In the genomic region with DNA sequence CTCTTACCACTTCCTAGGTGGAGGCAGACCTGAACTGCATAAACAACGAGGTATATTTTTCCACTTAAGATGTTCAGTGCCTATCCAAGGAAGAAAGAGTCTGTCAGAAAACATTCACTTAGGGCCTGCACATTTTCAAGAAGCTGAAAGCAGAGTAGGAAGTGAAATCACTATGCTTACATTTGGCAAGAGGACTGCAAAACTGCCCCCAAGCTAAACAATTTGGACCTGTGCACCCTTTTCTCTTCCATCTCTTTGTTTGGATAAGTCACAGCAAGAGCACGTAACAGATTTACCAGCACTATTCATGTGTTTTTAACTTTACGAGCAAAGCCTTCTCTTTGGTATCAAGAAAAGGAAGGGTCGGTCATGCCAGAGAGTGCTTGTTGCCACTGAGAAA, we compare ENCODE assay signal across 18 cellular contexts. TPM values are rescaled to one million over a fixed set of nuclear protein-coding genes. Genes with fewer than 3 reads are reported as not detected.
DNase-seq lines count a peak whose midpoint lies in the region; ATAC-seq, FAIRE-seq and TF ChIP-seq lines count a peak whose summit lies in the region.
"Had no signal": no experiment of that assay in that cellular context is flagged by ENCODE, and none has a peak within 500 bp of the region (broad histone marks: within the 10 kb centered on the region; RNA-seq: fewer than 3 reads in every experiment).

No MANE protein-coding gene starts in this region.

- ATAC-seq in HG02623 (IDR thresholded peaks at IDR 0.05; ENCODE audit: unreplicated experiment) (peak; percentile 13), GM18517 (IDR thresholded peaks at IDR 0.05; ENCODE audit: unreplicated experiment) (no peak)
- ATAC-seq: left ventricle myocardium superior had no signal

- H4K20me1 ChIP-seq in Karpas-422 (ENCODE audit: insufficient read depth, low read depth, low read length): no peaks in the 10 kb centered on the region

- H3K9ac ChIP-seq in Karpas-422 (ENCODE audit: low read length): no peak overlapping the region

- no peaks in the 10 kb centered on the region for H3K79me2 ChIP-seq in Karpas-422 (ENCODE audit: low read length)

- peak; percentile 38 for FAIRE-seq in GM18507 (lab: Jason Lieb, UNC)
- FAIRE-seq: TTC549 had no signal

- DNase-seq in GM18507 (ENCODE audit: extremely low spot score, insufficient read length, low read depth) (no peak), NOMO-1 treated with DMSO at 0.1 percent for 48 hours (lab: John Stamatoyannopoulos, UW; ENCODE audit: unreplicated experiment) (peak; percentile 58), prostate gland (ENCODE audit: low spot score) (peak; percentile 43), SIG-M5 treated with dmso at 0.1 percent for 504 hours (lab: John Stamatoyannopoulos, UW; ENCODE audit: unreplicated experiment) (no peak), Karpas-422 (no peak)
- DNase-seq in activated effector memory CD4-positive, alpha-beta T cell treated with anti-CD3 and anti-CD28 coated beads, Interleukin-2, amount 50 U/mL, for 16 hours: no peak
- DNase-seq: activated T-cell treated with anti-CD3 and anti-CD28 coated beads, Interleukin-2, amount 50 U/mL, for 4 hours; brain microvascular endothelial cell; CD8-positive, alpha-beta memory T cell; hippocampal formation; IMR-90; left ventricle myocardium superior; NCI-H2107; occipital lobe; RPMI8226 had no signal

- TF ChIP-seq CTCF in prostate gland (IDR thresholded peaks at IDR 0.05): no peak

- intact Hi-C loops in prostate gland (cut with DNase I): no loop called here

- H3K27ac ChIP-seq in prostate gland: no peak overlapping the region
- no peak overlapping the region for H3K27ac ChIP-seq in Karpas-422 (ENCODE audit: low read length)
- H3K27ac ChIP-seq: brain microvascular endothelial cell had no signal

- no peaks in the 10 kb centered on the region for H3K9me2 ChIP-seq in Karpas-422 (replicated peaks; ENCODE audit: insufficient read depth, low read length)

- no peak for TF ChIP-seq POLR2A in prostate gland (IDR thresholded peaks at IDR 0.05)

- no peak overlapping the region for H3K4me3 ChIP-seq in prostate gland
- H3K4me3 ChIP-seq in Karpas-422 (ENCODE audit: low read length): no peak overlapping the region

- no peak overlapping the region for H2AFZ ChIP-seq in Karpas-422 (ENCODE audit: low read length)

- H3K9me3 ChIP-seq in prostate gland: no peaks in the 10 kb centered on the region
- H3K9me3 ChIP-seq in Karpas-422 (ENCODE audit: low read length): no peaks in the 10 kb centered on the region

- no peaks in the 10 kb centered on the region for H3K36me3 ChIP-seq in prostate gland
- no peaks in the 10 kb centered on the region for H3K36me3 ChIP-seq in Karpas-422 (ENCODE audit: insufficient read depth, low read length)
- H3K36me3 ChIP-seq: brain microvascular endothelial cell had no signal

- H3K4me2 ChIP-seq in Karpas-422 (ENCODE audit: low read depth, low read length, poor library complexity, severe bottlenecking): no peak overlapping the region

- WGBS in prostate gland: 17% methylated on average over 4 of the region's 4 CpGs

- H3K4me1 ChIP-seq in prostate gland (replicated peaks): no peaks in the 10 kb centered on the region
- peaks cover 34% of the 10 kb centered on the region for H3K4me1 ChIP-seq in Karpas-422 (ENCODE audit: low read length)

- H3K27me3 ChIP-seq in prostate gland (replicated peaks; ENCODE audit: insufficient read depth) (no peaks in the 10 kb centered on the region), Karpas-422 (ENCODE audit: low read length) (no peaks in the 10 kb centered on the region)
- H3K27me3 ChIP-seq: brain microvascular endothelial cell had no signal

RNA-seq across cellular contexts. Expression of gene BEND5, which starts 13.2 kb away (rescaled TPM):
- 1 to 10 TPM; 4.9 to 5.2 TPM for total RNA-seq in prostate gland
- total RNA-seq in Karpas-422 (2014; rRNA removed; shearing (Covaris generic); ENCODE audit: low replicate concordance): not detected in 2 replicates

Comparison
In these comparisons a context has a peak if more than half of its experiments do, and no peak if none do; other contexts are left out.
1. DNase-seq: peak in NOMO-1 treated with DMSO at 0.1 percent for 48 hours (single experiment) and prostate gland (single experiment); none in GM18507 (single experiment), SIG-M5 treated with dmso at 0.1 percent for 504 hours (single experiment), Karpas-422 (single experiment) and activated effector memory CD4-positive, alpha-beta T cell treated with anti-CD3 and anti-CD28 coated beads, Interleukin-2, amount 50 U/mL, for 16 hours (single experiment).